Comparison of ENCODE assay signal across 8 cellular contexts in the genomic region with DNA sequence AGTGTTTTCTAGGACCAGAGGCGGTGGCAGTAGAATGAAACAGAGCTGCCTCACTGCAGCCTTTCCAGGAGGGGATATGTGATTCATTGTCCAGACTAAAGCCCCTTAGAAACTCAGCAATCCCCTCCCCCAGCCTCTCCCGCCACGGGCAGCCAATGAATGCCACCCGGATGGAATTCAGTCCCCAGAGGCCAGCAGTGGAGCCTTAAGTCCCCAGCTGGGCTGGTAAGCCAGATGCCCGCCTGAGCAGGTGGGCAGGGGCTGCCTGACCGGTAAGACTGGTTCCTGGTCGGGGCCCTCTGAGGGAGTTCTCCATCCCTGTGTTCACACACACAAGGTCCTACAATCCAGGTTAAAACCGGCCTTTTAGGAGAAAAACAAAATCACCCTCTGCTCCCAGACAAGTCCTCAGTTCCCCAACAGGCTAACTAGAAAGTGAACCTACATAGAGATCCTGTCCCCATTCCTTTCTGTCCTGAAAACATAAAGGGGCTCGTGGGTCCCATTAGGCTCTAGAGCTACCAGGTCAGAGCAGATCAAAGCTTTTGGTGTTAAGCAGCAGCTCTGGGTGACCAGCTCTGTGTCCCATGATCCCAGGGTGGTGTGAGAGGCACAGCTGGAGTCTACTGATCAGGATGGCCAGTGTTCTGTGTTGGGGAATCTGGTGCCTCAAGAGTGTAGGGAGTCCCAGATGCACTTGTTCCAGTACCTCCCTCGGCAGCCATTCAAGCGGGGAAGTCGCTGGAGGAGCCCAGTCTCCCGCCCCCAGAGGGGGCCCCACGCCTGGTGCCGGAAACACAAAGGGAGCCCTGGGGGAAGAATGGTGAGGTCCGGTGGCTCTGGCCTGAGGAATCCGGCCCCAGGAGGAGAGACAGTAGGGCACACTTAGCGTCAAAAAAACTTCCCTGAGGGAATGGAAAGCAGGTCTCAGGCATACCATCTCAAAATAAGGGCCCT. TPM values are rescaled to one million over a fixed set of nuclear protein-coding genes. Genes with fewer than 3 reads are reported as not detected.
A peak's percentile ranks its signal among the peaks of the same experiment; 100 is the strongest.
DNase-seq lines count a peak whose midpoint lies in the region; ATAC-seq, FAIRE-seq and TF ChIP-seq lines count a peak whose summit lies in the region.

No MANE protein-coding gene starts in this region.

- ATAC-seq in IMR-90 (ENCODE audit: low read depth): no peak
- ATAC-seq in HG02610 (IDR thresholded peaks at IDR 0.05; ENCODE audit: unreplicated experiment): no peak

- H2BK5ac ChIP-seq in IMR-90 (ENCODE audit: low read depth, low read length, poor library complexity, severe bottlenecking): no peak overlapping the region

- no peak overlapping the region; the same call in 1 of the 2 replicates for H3K56ac ChIP-seq in IMR-90 (ENCODE audit: extremely low read depth, insufficient read depth, low read length)

- peak overlapping the region; percentile 96 to 98 (median 98) for H3K27ac Mint-ChIP-seq in nephron

- peaks cover 32% of the 10 kb centered on the region for H3K4me1 ChIP-seq in IMR-90 (ENCODE audit: control insufficient read depth, insufficient read depth, low read length)
- peaks cover 39% of the 10 kb centered on the region for H3K4me1 ChIP-seq in endothelial cell of umbilical vein (ENCODE audit: control insufficient read depth, extremely low read depth, insufficient read depth, low read length)

- peaks cover 19% of the 10 kb centered on the region for H3K79me2 ChIP-seq in endothelial cell of umbilical vein (ENCODE audit: control insufficient read depth, insufficient read depth, low read length)

- no peak overlapping the region for H2BK20ac ChIP-seq in IMR-90 (ENCODE audit: low read depth, low read length)

- POLR2A ChIA-PET in IMR-90 (lab: Charles Lee; ENCODE audit: unreplicated experiment): no interaction called here
- POLR2A ChIA-PET in endothelial cell of umbilical vein (lab: Charles Lee): interaction anchor here (0.9 kb wide), 1 partner anchor 73 kb away, joined by 3 read pairs; no protein-coding TSS in a partner anchor

- intact Hi-C loops in IMR-90 (cut with micrococcal nuclease): loop anchor here (2.0 kb wide), 1 partner anchor 51 kb away; the partner anchor contains the start of gene PIK3IP1
- intact Hi-C loops in endothelial cell of umbilical vein (cut with micrococcal nuclease): no loop called here

- H3K27me3 ChIP-seq in IMR-90 (ENCODE audit: control insufficient read depth, insufficient read depth, low read length): no peaks in the 10 kb centered on the region
- no peaks in the 10 kb centered on the region for H3K27me3 ChIP-seq in WERI-Rb-1 (ENCODE audit: insufficient read depth, low read depth, severe bottlenecking)
- no peaks in the 10 kb centered on the region for H3K27me3 ChIP-seq in endothelial cell of umbilical vein (ENCODE audit: control insufficient read depth in 2 of 2, insufficient read depth in 2 of 2, low read length in 2 of 2)

- H3K9me3 ChIP-seq in IMR-90 (ENCODE audit: control insufficient read depth, insufficient read depth, low read length) (no peaks in the 10 kb centered on the region), WERI-Rb-1 (ENCODE audit: severe bottlenecking) (no peaks in the 10 kb centered on the region), endothelial cell of umbilical vein (replicated peaks; ENCODE audit: control insufficient read depth, insufficient read depth, low read length) (no peaks in the 10 kb centered on the region)

- peak overlapping the region; percentile 60; the same call in 1 of the 2 replicates for H3K4ac ChIP-seq in IMR-90 (ENCODE audit: low read depth, low read length)

- peaks cover 33% of the 10 kb centered on the region for H3K36me3 Mint-ChIP-seq in nephron (ENCODE audit: low read depth)

- H3K9me3 Mint-ChIP-seq in nephron: no peaks in the 10 kb centered on the region

- H4K20me1 ChIP-seq in IMR-90 (ENCODE audit: insufficient read depth, low read length) (peaks cover 60% of the 10 kb centered on the region), endothelial cell of umbilical vein (replicated peaks; ENCODE audit: control insufficient read depth, extremely low read depth, insufficient read depth, low read length) (no peaks in the 10 kb centered on the region)

- BruUV-seq in IMR-90 (replicated peaks; lab: Mats Ljungman, UMichigan) (no TSS peak), endothelial cell of umbilical vein (replicated peaks; lab: Mats Ljungman, UMichigan) (TSS peak; percentile 13)

- peaks cover 61% of the 10 kb centered on the region for H3K4me1 Mint-ChIP-seq in nephron

- peak overlapping the region; percentile 12; the same call in 1 of the 2 replicates for H3K9ac ChIP-seq in IMR-90 (ENCODE audit: low read depth, low read length)
- H3K9ac ChIP-seq in endothelial cell of umbilical vein (replicated peaks; ENCODE audit: extremely low read depth, insufficient read depth, low read length): no peak overlapping the region

- H2AK9ac ChIP-seq in IMR-90 (replicated peaks; ENCODE audit: low read depth, low read length, poor library complexity): peak overlapping the region; percentile 92

- H3K27ac ChIP-seq in IMR-90 (ENCODE audit: insufficient read depth, low read length): no peak overlapping the region
- H3K27ac ChIP-seq in WERI-Rb-1: no peak overlapping the region
- peak overlapping the region; percentile 7 for H3K27ac ChIP-seq in endothelial cell of umbilical vein (ENCODE audit: insufficient read depth, low read depth, low read length)

- H2BK15ac ChIP-seq in IMR-90 (ENCODE audit: low read depth, low read length): no peak overlapping the region

- TF ChIP-seq CTCF in IMR-90 (conservative IDR thresholded peaks at IDR 0.05; ENCODE audit: low read depth, low read length): no peak
- no peak for TF ChIP-seq CTCF in WERI-Rb-1 (IDR thresholded peaks at IDR 0.05; ENCODE audit: low read depth, low read length)
- TF ChIP-seq CTCF in endothelial cell of umbilical vein (IDR thresholded peaks at IDR 0.05; ENCODE audit: extremely low read depth in 1 of 2, insufficient read depth in 1 of 2, low read depth in 1 of 2, low read length in 2 of 2): no peak
- no peak for TF ChIP-seq CTCF in nephron (IDR thresholded peaks at IDR 0.05; ENCODE audit: unreplicated experiment in 3 of 3)

- CTCF ChIA-PET in IMR-90 (lab: Yijun Ruan, JAX) (interaction anchor here (0.8 kb wide), 1 partner anchor 30 kb away, joined by 4 read pairs; no protein-coding TSS in a partner anchor), endothelial cell of umbilical vein (lab: Charles Lee) (interaction anchor here (0.9 kb wide), 1 partner anchor 30 kb away, joined by 3 read pairs; no protein-coding TSS in a partner anchor)

- no peak for TF ChIP-seq RAD21 in IMR-90 (IDR thresholded peaks at IDR 0.05; ENCODE audit: low read length)

- H3K4me3 ChIP-seq in IMR-90 (ENCODE audit: insufficient read depth, low read depth, low read length): peak overlapping the region; percentile 4; the same call in 1 of the 2 replicates
- peak overlapping the region; percentile 13; the same call in 1 of the 2 replicates for H3K4me3 ChIP-seq in WERI-Rb-1 (ENCODE audit: low read depth, low read length)
- H3K4me3 ChIP-seq in endothelial cell of umbilical vein (replicated peaks in 1 of 3; ENCODE audit: insufficient read depth in 1 of 3, low read depth in 1 of 3, low read length in 3 of 3): peak overlapping the region in 2 of 3 experiments; percentile 6 to 31

- peaks cover 29 to 83% of the 10 kb centered on the region in 2 experiments; a peak in 3 of 4 replicates for H3K79me1 ChIP-seq in IMR-90 (ENCODE audit: low read depth in 1 of 2, low read length in 2 of 2)

- H4K91ac ChIP-seq in IMR-90 (ENCODE audit: insufficient read depth, low read depth, low read length): no peak overlapping the region

- in situ Hi-C loops in IMR-90 (cut with MboI; ENCODE audit: low sequenced_read_pairs): loop anchor here (10.0 kb wide), 1 partner anchor 59 kb away; no protein-coding TSS in a partner anchor

- H3K9me1 ChIP-seq in IMR-90 (ENCODE audit: insufficient read depth, low read length) (peaks cover 24% of the 10 kb centered on the region), endothelial cell of umbilical vein (replicated peaks; ENCODE audit: control insufficient read depth, extremely low read depth, insufficient read depth, low read length) (no peaks in the 10 kb centered on the region)

- H4K5ac ChIP-seq in IMR-90 (ENCODE audit: low read depth, low read length): no peak overlapping the region

- 0 out of 2 replicates have a peak overlapping the region, but pooled peaks have one; percentile 17 for H2AK5ac ChIP-seq in IMR-90 (ENCODE audit: low read depth, low read length)

- H3K4me3 Mint-ChIP-seq in nephron: peak overlapping the region; percentile 86 to 88 (median 87)

- FAIRE-seq in endothelial cell of umbilical vein (lab: Jason Lieb, UNC): peak; percentile 42

- peaks cover 41% of the 10 kb centered on the region for H3K36me3 ChIP-seq in IMR-90 (ENCODE audit: control insufficient read depth, insufficient read depth, low read length)
- peaks cover 63% of the 10 kb centered on the region for H3K36me3 ChIP-seq in WERI-Rb-1
- peaks cover 4 to 10% of the 10 kb centered on the region in 2 experiments for H3K36me3 ChIP-seq in endothelial cell of umbilical vein (ENCODE audit: control insufficient read depth in 2 of 2, extremely low read depth in 1 of 2, insufficient read depth in 2 of 2, low read length in 2 of 2)

- H4K8ac ChIP-seq in IMR-90 (ENCODE audit: low read depth in 2 of 2, low read length in 2 of 2): peak overlapping the region in 1 of 2 experiments; percentile 9; a peak in 2 of 4 replicates

- dilution Hi-C loops in IMR-90 (cut with HindIII; ENCODE audit: low sequenced_read_pairs, unreplicated experiment) (no loop called here), endothelial cell of umbilical vein (cut with MboI; ENCODE audit: extremely low pct_ligation_motif_present, low sequenced_read_pairs) (no loop called here)

- H2AFZ ChIP-seq in IMR-90 (replicated peaks; ENCODE audit: low read length, poor library complexity): peak overlapping the region; percentile 72
- H2AFZ ChIP-seq in endothelial cell of umbilical vein (ENCODE audit: low read depth, low read length): no peak overlapping the region

- no peak for TF ChIP-seq POLR2A in IMR-90 (IDR thresholded peaks at IDR 0.05; ENCODE audit: low read depth, low read length)
- TF ChIP-seq POLR2A in endothelial cell of umbilical vein (IDR thresholded peaks at IDR 0.05; ENCODE audit: low read depth, low read length): no peak

- H3K14ac ChIP-seq in IMR-90 (replicated peaks; ENCODE audit: low read depth, low read length): peak overlapping the region; percentile 29

- H3K4me2 ChIP-seq in IMR-90 (ENCODE audit: low read depth, low read length) (peak overlapping the region; percentile 66), endothelial cell of umbilical vein (ENCODE audit: insufficient read depth, low read length) (peak overlapping the region; percentile 33)

- H3K27me3 Mint-ChIP-seq in nephron (ENCODE audit: low read depth): no peaks in the 10 kb centered on the region

- no peak overlapping the region for H3K18ac ChIP-seq in IMR-90 (ENCODE audit: low read depth, low read length)

- H3K23ac ChIP-seq in IMR-90 (ENCODE audit: low read depth, low read length): peak overlapping the region; percentile 87

- no CpG with 5 or more reads among the region's 18 CpGs for WGBS in IMR-90 (ENCODE audit: extremely low coverage in 2 of 2, insufficient read length in 1 of 2), 2 experiments

- H2BK120ac ChIP-seq in IMR-90 (ENCODE audit: low read depth, low read length): no peak overlapping the region

- DNase-seq in D341Med (ENCODE audit: low spot score) (peak; percentile 78), IMR-90 (peak; percentile 26), WERI-Rb-1 (peak; percentile 20), endothelial cell of umbilical vein (ENCODE audit: low read depth, low spot score) (peak; percentile 46), middle frontal gyrus (ENCODE audit: extremely low spot score, low spot score) (no peak), germinal center (ENCODE audit: low spot score) (no peak)

RNA-seq across cellular contexts. Expression of gene PATZ1, which starts 2.6 kb away (rescaled TPM):
- 6.4 and 6.5 TPM in 2 replicates for total RNA-seq in IMR-90 (2012; rRNA removed)
- polyA plus RNA-seq in IMR-90 (2012; rRNA removed): 9.2 and 10.5 TPM in 2 replicates
- polyA plus RNA-seq in IMR-90 (2012; cell fraction: cytosol; rRNA removed): 6.3 and 9.1 TPM in 2 replicates
- 10.8 and 17.0 TPM in 2 replicates for polyA plus RNA-seq in IMR-90 (2012; cell fraction: nucleus; rRNA removed; ENCODE audit: low replicate concordance)
- total RNA-seq in endothelial cell of umbilical vein: 22.9 and 23.7 TPM in 2 replicates
- polyA plus RNA-seq in endothelial cell of umbilical vein: 19.7 and 20.5 TPM in 2 replicates
- 14.7 and 14.8 TPM in 2 replicates for polyA plus RNA-seq in endothelial cell of umbilical vein (2011; cell fraction: cytosol; rRNA removed)
- polyA plus RNA-seq in endothelial cell of umbilical vein (2011; cell fraction: nucleus; rRNA removed): 21.5 and 24.5 TPM in 2 replicates
- 14.9 TPM in 2 replicates for polyA plus RNA-seq in endothelial cell of umbilical vein (2012)
- 30.2 TPM in 2 replicates for polyA minus RNA-seq in endothelial cell of umbilical vein
- 20.6 TPM for polyA minus RNA-seq in endothelial cell of umbilical vein (2011; cell fraction: cytosol; rRNA and poly(A)+ RNA removed)
- 15.8 and 20.4 TPM in 2 replicates for polyA minus RNA-seq in endothelial cell of umbilical vein (2011; cell fraction: nucleus; rRNA and poly(A)+ RNA removed)

RNA-seq across cellular contexts. Expression of gene PIK3IP1, which starts 51.2 kb away (rescaled TPM):
- 12.9 and 13.3 TPM in 2 replicates for total RNA-seq in IMR-90 (2012; rRNA removed)
- polyA plus RNA-seq in IMR-90 (2012; rRNA removed): 16.8 and 17.6 TPM in 2 replicates
- 15.1 and 28.9 TPM in 2 replicates for polyA plus RNA-seq in IMR-90 (2012; cell fraction: cytosol; rRNA removed)
- polyA plus RNA-seq in IMR-90 (2012; cell fraction: nucleus; rRNA removed; ENCODE audit: low replicate concordance): 18.3 and 21.2 TPM in 2 replicates
- total RNA-seq in endothelial cell of umbilical vein: 7.7 and 8.4 TPM in 2 replicates
- 11.1 and 13.2 TPM in 2 replicates for polyA plus RNA-seq in endothelial cell of umbilical vein
- 9.5 and 12.6 TPM in 2 replicates for polyA plus RNA-seq in endothelial cell of umbilical vein (2011; cell fraction: cytosol; rRNA removed)
- 8.8 TPM in 2 replicates for polyA plus RNA-seq in endothelial cell of umbilical vein (2011; cell fraction: nucleus; rRNA removed)
- 12.8 and 19.8 TPM in 2 replicates for polyA plus RNA-seq in endothelial cell of umbilical vein (2012)
- 10.6 and 10.9 TPM in 2 replicates for polyA minus RNA-seq in endothelial cell of umbilical vein
- 1.0 TPM for polyA minus RNA-seq in endothelial cell of umbilical vein (2011; cell fraction: cytosol; rRNA and poly(A)+ RNA removed)
- 7.2 and 7.8 TPM in 2 replicates for polyA minus RNA-seq in endothelial cell of umbilical vein (2011; cell fraction: nucleus; rRNA and poly(A)+ RNA removed)

RNA-seq across cellular contexts. Expression of gene DRG1, which starts 55.9 kb away (rescaled TPM):
- total RNA-seq in IMR-90 (2012; rRNA removed) (141 and 156 TPM in 2 replicates), endothelial cell of umbilical vein (51.6 and 65.1 TPM in 2 replicates)
- polyA plus RNA-seq in IMR-90 (2012; rRNA removed) (52.7 and 54.8 TPM in 2 replicates), endothelial cell of umbilical vein (30.6 and 37.7 TPM in 2 replicates)
- polyA plus RNA-seq in IMR-90 (2012; cell fraction: cytosol; rRNA removed): 19.3 and 25.3 TPM in 2 replicates
- polyA plus RNA-seq in IMR-90 (2012; cell fraction: nucleus; rRNA removed; ENCODE audit: low replicate concordance): 7.0 and 33.3 TPM in 2 replicates
- 59.1 and 63.9 TPM in 2 replicates for polyA plus RNA-seq in endothelial cell of umbilical vein (2011; cell fraction: cytosol; rRNA removed)
- 37.1 and 39.9 TPM in 2 replicates for polyA plus RNA-seq in endothelial cell of umbilical vein (2011; cell fraction: nucleus; rRNA removed)
- 53.3 and 75.5 TPM in 2 replicates for polyA plus RNA-seq in endothelial cell of umbilical vein (2012)
- 52.2 and 64.2 TPM in 2 replicates for polyA minus RNA-seq in endothelial cell of umbilical vein
- polyA minus RNA-seq in endothelial cell of umbilical vein (2011; cell fraction: cytosol; rRNA and poly(A)+ RNA removed): 49.9 TPM
- 22.8 and 45.4 TPM in 2 replicates for polyA minus RNA-seq in endothelial cell of umbilical vein (2011; cell fraction: nucleus; rRNA and poly(A)+ RNA removed)

Comparison
In these comparisons a context has a peak if more than half of its experiments do, and no peak if none do; other contexts are left out.
1. DNase-seq: peak in D341Med (single experiment), IMR-90 (single experiment), WERI-Rb-1 (single experiment) and endothelial cell of umbilical vein (single experiment); none in middle frontal gyrus (single experiment) and germinal center (single experiment).
2. Peak in every context shown above with its lines, with median percentiles within 50 percentile points of each other: H3K4me3 ChIP-seq.